ENCODE assay signal across 12 cellular contexts in genomic region chr7:55474944-55475911, GRCh38.
DNase-seq lines count a peak whose midpoint lies in the region; TF ChIP-seq lines count a peak whose summit lies in the region.
"Had no signal": no experiment of that assay in that cellular context is flagged by ENCODE, and none has a peak within 500 bp of the region (broad histone marks: within the 10 kb centered on the region; RNA-seq: fewer than 3 reads in every experiment).

No MANE protein-coding gene starts in this region.

- TF ChIP-seq CTCF in chondrocyte (IDR thresholded peaks at IDR 0.05) (no peak), progenitor cell of endocrine pancreas (IDR thresholded peaks at IDR 0.05; ENCODE audit: unreplicated experiment) (no peak)

- peak overlapping the region; percentile 24 for H3K27ac ChIP-seq in CD4-positive, alpha-beta memory T cell (ENCODE audit: low read depth, low read length)
- H3K27ac ChIP-seq: lower lobe of right lung, ovary had no signal

- DNase-seq in CD4-positive, alpha-beta memory T cell, result peak; percentile 50 to 66 (median 61)
- DNase-seq in chondrocyte (ENCODE audit: low spot score), result no peak
- DNase-seq in progenitor cell of endocrine pancreas (ENCODE audit: low spot score, unreplicated experiment), result no peak
- no peak for DNase-seq in NCI-H524 (lab: John Stamatoyannopoulos, UW)
- no peak for DNase-seq in kidney glomerular epithelial cell (lab: John Stamatoyannopoulos, UW)
- no peak for DNase-seq in NK-92 (lab: John Stamatoyannopoulos, UW; ENCODE audit: unreplicated experiment)
- DNase-seq in AML-193 (lab: John Stamatoyannopoulos, UW), result no peak
- DNase-seq: lower lobe of right lung, NCI-H1105 treated with DMSO at 0.1 percent for 48 hours, NCI-H524 treated with DMSO at 0.1 percent for 48 hours, ovary had no signal

- no peaks in the 10 kb centered on the region for H3K27me3 Mint-ChIP-seq in CD4-positive, alpha-beta memory T cell
- no peaks in the 10 kb centered on the region for H3K27me3 Mint-ChIP-seq in T-helper 1 cell treated with Interleukin-12 subunit alpha and Interleukin-12 subunit beta and Interleukin-4 antibody, amounts not matched to agents 30 μg/mL and 1 μg/mL, for 36 hours (ENCODE audit: low read depth)
- H3K27me3 Mint-ChIP-seq in chondrocyte (ENCODE audit: low read depth), result no peaks in the 10 kb centered on the region
- H3K27me3 Mint-ChIP-seq in progenitor cell of endocrine pancreas, result no peaks in the 10 kb centered on the region

- peaks cover 6% of the 10 kb centered on the region for H3K36me3 ChIP-seq in CD4-positive, alpha-beta memory T cell (ENCODE audit: insufficient read depth, low read length)
- H3K36me3 ChIP-seq: ovary had no signal

- no peaks in the 10 kb centered on the region for H3K27me3 ChIP-seq in CD4-positive, alpha-beta memory T cell (ENCODE audit: insufficient read depth, low read length)
- H3K27me3 ChIP-seq: ovary had no signal

- H3K27ac Mint-ChIP-seq in CD4-positive, alpha-beta memory T cell, result peak overlapping the region; percentile 77 to 96 (median 90)
- peak overlapping the region; percentile 75 for H3K27ac Mint-ChIP-seq in T-helper 1 cell treated with Interleukin-12 subunit alpha and Interleukin-12 subunit beta and Interleukin-4 antibody, amounts not matched to agents 30 μg/mL and 1 μg/mL, for 36 hours
- peak overlapping the region; percentile 61 for H3K27ac Mint-ChIP-seq in chondrocyte (ENCODE audit: unreplicated experiment)
- H3K27ac Mint-ChIP-seq in progenitor cell of endocrine pancreas, result peak overlapping the region; percentile 43

- peak overlapping the region; percentile 71 to 84 (median 79) for H3K4me3 Mint-ChIP-seq in CD4-positive, alpha-beta memory T cell
- H3K4me3 Mint-ChIP-seq in T-helper 1 cell treated with Interleukin-12 subunit alpha and Interleukin-12 subunit beta and Interleukin-4 antibody, amounts not matched to agents 30 μg/mL and 1 μg/mL, for 36 hours, result peak overlapping the region; percentile 69
- H3K4me3 Mint-ChIP-seq in chondrocyte (ENCODE audit: unreplicated experiment), result no peak overlapping the region
- no peak overlapping the region for H3K4me3 Mint-ChIP-seq in progenitor cell of endocrine pancreas (ENCODE audit: low read depth)

- no peaks in the 10 kb centered on the region for H3K9me3 ChIP-seq in CD4-positive, alpha-beta memory T cell (ENCODE audit: control insufficient read depth in 1 of 2, low read length in 2 of 2)
- H3K9me3 ChIP-seq: lower lobe of right lung, ovary had no signal

- H3K36me3 Mint-ChIP-seq in CD4-positive, alpha-beta memory T cell, result peaks cover 27 to 34% of the 10 kb centered on the region in 2 donors
- peaks cover 47% of the 10 kb centered on the region for H3K36me3 Mint-ChIP-seq in T-helper 1 cell treated with Interleukin-12 subunit alpha and Interleukin-12 subunit beta and Interleukin-4 antibody, amounts not matched to agents 30 μg/mL and 1 μg/mL, for 36 hours (ENCODE audit: low read depth)
- H3K36me3 Mint-ChIP-seq in chondrocyte (ENCODE audit: low read depth), result peaks cover 8% of the 10 kb centered on the region
- peaks cover 3% of the 10 kb centered on the region for H3K36me3 Mint-ChIP-seq in progenitor cell of endocrine pancreas (ENCODE audit: insufficient read depth)

- H3K4me1 Mint-ChIP-seq in CD4-positive, alpha-beta memory T cell, result peaks cover 64 to 85% (median 72%) of the 10 kb centered on the region in 4 donors
- H3K4me1 Mint-ChIP-seq in T-helper 1 cell treated with Interleukin-12 subunit alpha and Interleukin-12 subunit beta and Interleukin-4 antibody, amounts not matched to agents 30 μg/mL and 1 μg/mL, for 36 hours (ENCODE audit: low read depth), result peaks cover 54% of the 10 kb centered on the region
- H3K4me1 Mint-ChIP-seq in chondrocyte (ENCODE audit: low read depth) (peaks cover 32% of the 10 kb centered on the region), progenitor cell of endocrine pancreas (ENCODE audit: low read depth) (no peaks in the 10 kb centered on the region)

- peaks cover 86% of the 10 kb centered on the region for H3K4me1 ChIP-seq in CD4-positive, alpha-beta memory T cell (ENCODE audit: insufficient read depth, low read length)

- intact Hi-C loops in CD4-positive, alpha-beta memory T cell (cut with micrococcal nuclease), result loop anchor here (2.0 to 5.0 kb wide), 3 partner anchors 42 to 98 kb away; partner anchors contain the start of gene VOPP1

- H3K9me3 Mint-ChIP-seq in CD4-positive, alpha-beta memory T cell, result peaks cover 0 to 2% (median 0%) of the 10 kb centered on the region in 8 donors
- no peaks in the 10 kb centered on the region for H3K9me3 Mint-ChIP-seq in T-helper 1 cell treated with Interleukin-12 subunit alpha and Interleukin-12 subunit beta and Interleukin-4 antibody, amounts not matched to agents 30 μg/mL and 1 μg/mL, for 36 hours
- no peaks in the 10 kb centered on the region for H3K9me3 Mint-ChIP-seq in chondrocyte (ENCODE audit: low read depth)
- no peaks in the 10 kb centered on the region for H3K9me3 Mint-ChIP-seq in progenitor cell of endocrine pancreas (ENCODE audit: low read depth)

- H3K4me3 ChIP-seq in CD4-positive, alpha-beta memory T cell (ENCODE audit: low read length in 2 of 2), result peak overlapping the region; percentile 11 to 27
- H3K4me3 ChIP-seq: lower lobe of right lung, ovary had no signal

- CTCF ChIA-PET in CD4-positive, alpha-beta memory T cell (lab: Charles Lee; ENCODE audit: partially characterized antibody), result interaction anchor here (1.1 to 1.5 kb wide), 2 partner anchors 58 to 119 kb away, joined by 3 to 5 read pairs; no protein-coding TSS in a partner anchor

- POLR2A ChIA-PET in CD4-positive, alpha-beta memory T cell (lab: Charles Lee; ENCODE audit: partially characterized antibody), result interaction anchor here (1.3 to 1.5 kb wide), 3 partner anchors 96 to 98 kb away, joined by 3 to 8 read pairs (median 6); partner anchors contain the start of gene VOPP1

Comparison
In these comparisons a context has a peak if more than half of its experiments do, and no peak if none do; other contexts are left out.
1. DNase-seq: peak in CD4-positive, alpha-beta memory T cell (5 of 5); none in chondrocyte (single experiment), progenitor cell of endocrine pancreas (single experiment), NCI-H524 (0 of 2), kidney glomerular epithelial cell (single experiment), NK-92 (single experiment) and AML-193 (0 of 2).
2. H3K4me3 Mint-ChIP-seq: peak in CD4-positive, alpha-beta memory T cell (8 of 8) and T-helper 1 cell treated with Interleukin-12 subunit alpha and Interleukin-12 subunit beta and Interleukin-4 antibody, amounts not matched to agents 30 μg/mL and 1 μg/mL, for 36 hours (single experiment); none in chondrocyte (single experiment) and progenitor cell of endocrine pancreas (single experiment).
3. Peak in every context shown above with its lines, with median percentiles within 50 percentile points of each other: H3K27ac Mint-ChIP-seq.